11 cellular contexts compared by ENCODE assay signal in genomic region chr6:3389390-3390167, GRCh38.
A peak's percentile ranks its signal among the peaks of the same experiment; 100 is the strongest.
DNase-seq lines count a peak whose midpoint lies in the region; ATAC-seq and TF ChIP-seq lines count a peak whose summit lies in the region.
"Had no signal": no experiment of that assay in that cellular context is flagged by ENCODE, and none has a peak within 500 bp of the region (broad histone marks: within the 10 kb centered on the region; RNA-seq: fewer than 3 reads in every experiment).

No MANE protein-coding gene starts in this region.

- peak; percentile 89 for DNase-seq in AG09309 (ENCODE audit: low read depth)
- peak in 34 of 58 donors; percentile 29 to 82 (median 51) for DNase-seq in anterior cingulate cortex (lab: John Stamatoyannopoulos, UW)
- DNase-seq in foreskin fibroblast, result peak; percentile 18 to 77
- no peak for DNase-seq in omental fat pad (ENCODE audit: low spot score)
- DNase-seq in stimulated activated CD8-positive, alpha-beta memory T cell treated with anti-CD3 and anti-CD28 coated beads, Interleukin-4, amount 100 ng/mL, for 48 hours, result no peak
- DNase-seq in smooth muscle cell (lab: John Stamatoyannopoulos, UW; ENCODE audit: unreplicated experiment), result no peak
- no peak for DNase-seq in OCI-M1 (lab: John Stamatoyannopoulos, UW)
- DNase-seq: activated CD8-positive, alpha-beta memory T cell treated with anti-CD3 and anti-CD28 coated beads, Interleukin-2, amount 50 U/mL, for 4 hours; colonic mucosa; NCI-H526 treated with DMSO at 0.1 percent for 48 hours had no signal

- no peaks in the 10 kb centered on the region for H3K4me1 ChIP-seq in smooth muscle cell (ENCODE audit: low read depth)

- H3K9me3 ChIP-seq in smooth muscle cell (replicated peaks; ENCODE audit: low read depth), result no peaks in the 10 kb centered on the region
- H3K9me3 ChIP-seq: colonic mucosa had no signal

- TF ChIP-seq CTCF in AG09309 (IDR thresholded peaks at IDR 0.05; ENCODE audit: control insufficient read depth, insufficient read depth, low read depth, low read length, missing control alignments) (no peak), foreskin fibroblast (IDR thresholded peaks at IDR 0.05; ENCODE audit: low read depth, low read length) (no peak), omental fat pad (IDR thresholded peaks at IDR 0.05) (no peak), smooth muscle cell (IDR thresholded peaks at IDR 0.05; ENCODE audit: borderline replicate concordance, insufficient read depth, poor library complexity, severe bottlenecking) (no peak)

- no peaks in the 10 kb centered on the region for H4K20me1 ChIP-seq in smooth muscle cell (ENCODE audit: low read depth)

- H3K27ac ChIP-seq in smooth muscle cell (ENCODE audit: low read depth), result no peak overlapping the region

- H2AFZ ChIP-seq in smooth muscle cell (ENCODE audit: low read depth), result no peak overlapping the region

- ATAC-seq in omental fat pad (ENCODE audit: low FRiP score) (peak; percentile 58), HG03097 (IDR thresholded peaks at IDR 0.05; ENCODE audit: low FRiP score, unreplicated experiment) (no peak)

- no peak overlapping the region for H3K4me2 ChIP-seq in smooth muscle cell

- no peaks in the 10 kb centered on the region for H3K27me3 ChIP-seq in smooth muscle cell (ENCODE audit: low read depth)
- H3K27me3 ChIP-seq: colonic mucosa had no signal

- H3K79me2 ChIP-seq in smooth muscle cell (ENCODE audit: low read depth), result no peaks in the 10 kb centered on the region

- H3K4me3 ChIP-seq in AG09309 (ENCODE audit: control insufficient read depth, low read depth, low read length), result no peak overlapping the region
- no peak overlapping the region for H3K4me3 ChIP-seq in foreskin fibroblast (ENCODE audit: low read depth in 1 of 2, low read length in 2 of 2)
- H3K4me3 ChIP-seq in smooth muscle cell, result no peak overlapping the region
- H3K4me3 ChIP-seq: colonic mucosa had no signal

- H3K36me3 ChIP-seq in smooth muscle cell (ENCODE audit: low read depth), result no peaks in the 10 kb centered on the region
- H3K36me3 ChIP-seq: colonic mucosa had no signal

- 98% methylated on average over 15 of the region's 15 CpGs for WGBS in smooth muscle cell (ENCODE audit: low lambda C conversion rate)

- H3F3A ChIP-seq in smooth muscle cell (ENCODE audit: low read depth), result no peaks in the 10 kb centered on the region

- no peak overlapping the region for H3K9ac ChIP-seq in smooth muscle cell (ENCODE audit: low read depth)

Comparison
In these comparisons a context has a peak if more than half of its experiments do, and no peak if none do; other contexts are left out.
1. DNase-seq: peak in AG09309 (single experiment), anterior cingulate cortex (34 of 58) and foreskin fibroblast (2 of 2); none in omental fat pad (single experiment), stimulated activated CD8-positive, alpha-beta memory T cell treated with anti-CD3 and anti-CD28 coated beads, Interleukin-4, amount 100 ng/mL, for 48 hours (single experiment), smooth muscle cell (single experiment) and OCI-M1 (single experiment).